In genomic region chr19:44848036-44848804, GRCh38 we compare ENCODE assay signal across 8 cellular contexts. TPM values are rescaled to one million over a fixed set of nuclear protein-coding genes. Genes with fewer than 3 reads are reported as not detected.
A peak's percentile ranks its signal among the peaks of the same experiment; 100 is the strongest.
DNase-seq lines count a peak whose midpoint lies in the region; ATAC-seq and TF ChIP-seq lines count a peak whose summit lies in the region.

No MANE protein-coding gene starts in this region.

- peaks cover 41% of the 10 kb centered on the region for H3K79me2 ChIP-seq in parathyroid adenoma

- no peak for ATAC-seq in GM18909 (IDR thresholded peaks at IDR 0.05; ENCODE audit: poor library complexity, unreplicated experiment)
- ATAC-seq in GM19023 (IDR thresholded peaks at IDR 0.05; ENCODE audit: unreplicated experiment), result no peak

- peak overlapping the region; percentile 14 for H2AFZ ChIP-seq in parathyroid adenoma

- no peaks in the 10 kb centered on the region for H3K9me3 ChIP-seq in parathyroid adenoma (ENCODE audit: control insufficient read depth, low read length)

- H3K4me2 ChIP-seq in parathyroid adenoma (ENCODE audit: low read length), result peak overlapping the region; percentile 99

- H3K36me3 ChIP-seq in parathyroid adenoma (ENCODE audit: control insufficient read depth, insufficient read depth, low read length), result no peaks in the 10 kb centered on the region

- no peak for TF ChIP-seq CTCF in parathyroid adenoma (IDR thresholded peaks at IDR 0.05)

- no peaks in the 10 kb centered on the region for H3K27me3 ChIP-seq in parathyroid adenoma (ENCODE audit: control insufficient read depth, insufficient read depth, low read length)

- peaks cover 21% of the 10 kb centered on the region for H3K4me1 ChIP-seq in parathyroid adenoma

- peak overlapping the region; percentile 97 for H3K27ac ChIP-seq in parathyroid adenoma

- H3K9ac ChIP-seq in parathyroid adenoma, result no peak overlapping the region

- DNase-seq in ELF-1 (ENCODE audit: low read depth, low spot score), result peak; percentile 82
- DNase-seq in RPMI7951 (ENCODE audit: low read depth), result peak; percentile 34
- peak; percentile 62 for DNase-seq in fibroblast of peridontal ligament (ENCODE audit: extremely low read depth)
- DNase-seq in T1000 (lab: John Stamatoyannopoulos, UW), result no peak
- no peak for DNase-seq in NCI-H146 treated with DMSO at 0.1 percent for 48 hours (lab: John Stamatoyannopoulos, UW; ENCODE audit: unreplicated experiment)

- H3K4me3 ChIP-seq in parathyroid adenoma (ENCODE audit: low read depth, low read length), result peak overlapping the region; percentile 99

RNA-seq across cellular contexts. Expression of gene NECTIN2, which starts 2.1 kb away (rescaled TPM):
- 49.3 and 51.0 TPM in 2 replicates for total RNA-seq in RPMI7951 (2014; rRNA removed; shearing (Covaris generic))

RNA-seq across cellular contexts. Expression of gene BCAM, which starts 39.3 kb away (rescaled TPM):
- total RNA-seq in RPMI7951 (2014; rRNA removed; shearing (Covaris generic)), result 4.6 and 5.7 TPM in 2 replicates

RNA-seq across cellular contexts. Expression of gene TOMM40, which starts 42.8 kb away (rescaled TPM):
- 75.2 and 141 TPM in 2 replicates for total RNA-seq in RPMI7951 (2014; rRNA removed; shearing (Covaris generic))

RNA-seq across cellular contexts. Expression of gene APOE, which starts 57.4 kb away (rescaled TPM):
- 6.1 and 8.5 TPM in 2 replicates for total RNA-seq in RPMI7951 (2014; rRNA removed; shearing (Covaris generic))

Comparison
In these comparisons a context has a peak if more than half of its experiments do, and no peak if none do; other contexts are left out.
1. DNase-seq: peak in ELF-1 (single experiment), RPMI7951 (single experiment) and fibroblast of peridontal ligament (single experiment); none in T1000 (single experiment) and NCI-H146 treated with DMSO at 0.1 percent for 48 hours (single experiment).